In genomic region chr5:6616632-6617031, GRCh38 we compare ENCODE assay signal across 28 cellular contexts.
"Had no signal": no experiment of that assay in that cellular context is flagged by ENCODE, and none has a peak within 500 bp of the region (broad histone marks: within the 10 kb centered on the region; RNA-seq: fewer than 3 reads in every experiment).

No MANE protein-coding gene starts in this region.

- H3K4me3 ChIP-seq: neural progenitor cell, ovary, psoas muscle, right lobe of liver, sigmoid colon, skin epidermis, smooth muscle cell, spleen, suprapubic skin, testis, tibial artery, transverse colon, upper lobe of right lung, uterus had no signal

- H3K4me2 ChIP-seq: neural progenitor cell, smooth muscle cell had no signal

- H3K9me3 ChIP-seq: ovary, psoas muscle, right lobe of liver, sigmoid colon, spleen, suprapubic skin, testis, tibial artery, transverse colon, upper lobe of right lung, uterus had no signal

- DNase-seq: natural killer cell; occipital lobe; ovary; posterior cingulate gyrus; psoas muscle; right cardiac atrium; right lobe of liver; sigmoid colon; spleen; stimulated activated CD4-positive, alpha-beta T cell treated with anti-CD3 and anti-CD28 coated beads, Interleukin-12 subunit alpha, Interleukin-12 subunit beta, amount 100 ng/mL, for 4 hours; stimulated activated CD4-positive, alpha-beta T cell treated with anti-CD3 and anti-CD28 coated beads, Interleukin-1b, Interleukin-23, amount 100 ng/mL, for 48 hours; stimulated activated CD4-positive, alpha-beta T cell treated with anti-CD3 and anti-CD28 coated beads, Interleukin-4, amount 100 ng/mL, for 1 hour; stimulated activated CD4-positive, alpha-beta T cell treated with anti-CD3 and anti-CD28 coated beads, Interleukin-4, amount 100 ng/mL, for 4 hours; stimulated activated CD8-positive, alpha-beta memory T cell treated with anti-CD3 and anti-CD28 coated beads, Interleukin-4, amount 100 ng/mL, for 48 hours; stimulated activated naive CD8-positive, alpha-beta T cell treated with anti-CD3 and anti-CD28 coated beads, Interleukin-15, amount 100 ng/mL, for 72 hours; stimulated activated naive CD8-positive, alpha-beta T cell treated with anti-CD3 and anti-CD28 coated beads, Interleukin-15, Interleukin-2, amounts not matched to agents 100 U/mL and 50 U/mL, for 24 hours; substantia nigra; testis; tibial artery; transverse colon; upper lobe of right lung; uterus had no signal

- H3K4me1 ChIP-seq: neural progenitor cell, parathyroid adenoma, spleen, suprapubic skin, testis, tibial artery, upper lobe of right lung, uterus had no signal

- H3K27ac ChIP-seq: neural progenitor cell, ovary, parathyroid adenoma, right lobe of liver, sigmoid colon, skin epidermis, spleen, suprapubic skin, testis, tibial artery, transverse colon, upper lobe of right lung, uterus had no signal

- H2AFZ ChIP-seq: neural progenitor cell, parathyroid adenoma had no signal

- H3K36me3 ChIP-seq: ovary, uterus had no signal

- ATAC-seq: natural killer cell; right cardiac atrium; right lobe of liver; stimulated activated memory B cell treated with anti-CD40 and anti-IgM and Interleukin-4, amounts not matched to agents 10 μg/mL and 1 μg/mL and 100 μg/mL, for 72 hours; stimulated activated naive CD8-positive, alpha-beta T cell treated with anti-CD3 and anti-CD28 coated beads, Interleukin-15, amount 100 ng/mL, for 72 hours; stimulated activated naive CD8-positive, alpha-beta T cell treated with anti-CD3 and anti-CD28 coated beads, Interleukin-15, Interleukin-2, amounts not matched to agents 100 U/mL and 50 U/mL, for 24 hours; upper lobe of right lung had no signal

- H3K27me3 ChIP-seq: neural progenitor cell, ovary, right lobe of liver, sigmoid colon, spleen, suprapubic skin, testis, tibial artery, transverse colon, upper lobe of right lung, uterus had no signal

- H3K9ac ChIP-seq: neural progenitor cell, parathyroid adenoma had no signal
